22 cellular contexts compared by ENCODE assay signal in genomic region chr14:63941023-63941422, GRCh38.
DNase-seq lines count a peak whose midpoint lies in the region; ATAC-seq, FAIRE-seq and TF ChIP-seq lines count a peak whose summit lies in the region.
"Had no signal": no experiment of that assay in that cellular context is flagged by ENCODE, and none has a peak within 500 bp of the region (broad histone marks: within the 10 kb centered on the region; RNA-seq: fewer than 3 reads in every experiment).

No MANE protein-coding gene starts in this region.

- H3K4me1 Mint-ChIP-seq in CD4-positive, alpha-beta T cell (ENCODE audit: low read depth): peaks cover 27% of the 10 kb centered on the region
- H3K4me1 Mint-ChIP-seq in T-cell (peaks cover 26 to 33% (median 27%) of the 10 kb centered on the region in 3 donors), CD14-positive monocyte (no peaks in the 10 kb centered on the region)
- no peaks in the 10 kb centered on the region for H3K4me1 Mint-ChIP-seq in central memory CD8-positive, alpha-beta T cell
- H3K4me1 Mint-ChIP-seq: memory B cell had no signal

- H3K4me3 Mint-ChIP-seq in CD4-positive, alpha-beta T cell: no peak overlapping the region
- H3K4me3 Mint-ChIP-seq in T-cell (peak overlapping the region in 1 of 3 donors; percentile 11), CD14-positive monocyte (no peak overlapping the region)
- H3K4me3 Mint-ChIP-seq in central memory CD8-positive, alpha-beta T cell: no peak overlapping the region
- H3K4me3 Mint-ChIP-seq: memory B cell; stimulated activated naive B cell treated with anti-CD40 and anti-IgM and Interleukin-4, amounts not matched to agents 10 μg/mL and 1 μg/mL and 100 μg/mL, for 72 hours had no signal

- CTCF ChIA-PET in CD4-positive, alpha-beta T cell (lab: Charles Lee): interaction anchor here (1.5 kb wide), 1 partner anchor 10 kb away, joined by 4 read pairs; no protein-coding TSS in a partner anchor
- CTCF ChIA-PET in T-cell (lab: Charles Lee): interaction anchor here in 1 of 2 donors (0.6 kb wide), 1 partner anchor 10 kb away, joined by 3 read pairs; no protein-coding TSS in a partner anchor

- POLR2A ChIA-PET in CD4-positive, alpha-beta T cell (lab: Charles Lee): interaction anchor here (0.9 to 2.6 kb wide), 3 partner anchors 72 to 88 kb away, joined by 5 to 12 read pairs (median 7); partner anchors contain the start of gene SYNE2
- POLR2A ChIA-PET in T-cell (lab: Charles Lee): interaction anchor here (0.6 to 1.1 kb wide), 3 partner anchors 10 to 543 kb away, joined by 3 to 4 read pairs (median 4); no protein-coding TSS in a partner anchor

- peak overlapping the region; percentile 5 for H3K27ac ChIP-seq in CD4-positive, alpha-beta T cell (ENCODE audit: low read depth, low read length)
- H3K27ac ChIP-seq: cardiac muscle cell, thoracic aorta had no signal

- peak; percentile 55 for FAIRE-seq in D721Med (lab: Jason Lieb, UNC)
- FAIRE-seq: endothelial cell of umbilical vein, GM12892 had no signal

- peak overlapping the region; percentile 86 for H3K27ac Mint-ChIP-seq in CD4-positive, alpha-beta T cell
- peak overlapping the region; percentile 69 to 92 for H3K27ac Mint-ChIP-seq in T-cell
- H3K27ac Mint-ChIP-seq in central memory CD8-positive, alpha-beta T cell (ENCODE audit: low read depth): peak overlapping the region; percentile 26
- H3K27ac Mint-ChIP-seq in CD14-positive monocyte: no peak overlapping the region
- H3K27ac Mint-ChIP-seq: memory B cell; stimulated activated naive B cell treated with anti-CD40 and anti-IgM and Interleukin-4, amounts not matched to agents 10 μg/mL and 1 μg/mL and 100 μg/mL, for 72 hours had no signal

- H3K9me3 Mint-ChIP-seq in CD4-positive, alpha-beta T cell: no peaks in the 10 kb centered on the region
- H3K9me3 Mint-ChIP-seq in T-cell (no peaks in the 10 kb centered on the region), CD14-positive monocyte (peaks cover 0 to 3% (median 0%) of the 10 kb centered on the region in 7 donors)
- H3K9me3 Mint-ChIP-seq in central memory CD8-positive, alpha-beta T cell: no peaks in the 10 kb centered on the region
- H3K9me3 Mint-ChIP-seq: activated T-helper 2 cell treated with anti-CD3 and anti-CD28 coated beads, Interferon-gamma antibody, Interleukin-2, Interleukin-4, amounts not matched to agents 10 μg/mL and 5 μg/mL and 100 μg/mL, durations not matched to agents 14 hours and 24 hours and 36 hours; memory B cell; stimulated activated naive B cell treated with anti-CD40 and anti-IgM and Interleukin-4, amounts not matched to agents 10 μg/mL and 1 μg/mL and 100 μg/mL, for 72 hours had no signal

- H3K27me3 Mint-ChIP-seq in CD4-positive, alpha-beta T cell: no peaks in the 10 kb centered on the region
- H3K27me3 Mint-ChIP-seq in T-cell (no peaks in the 10 kb centered on the region), CD14-positive monocyte (ENCODE audit: low read depth in 3 of 3) (peaks cover 0 to 5% (median 2%) of the 10 kb centered on the region in 3 donors)
- H3K27me3 Mint-ChIP-seq in central memory CD8-positive, alpha-beta T cell: no peaks in the 10 kb centered on the region
- H3K27me3 Mint-ChIP-seq: memory B cell; stimulated activated naive B cell treated with anti-CD40 and anti-IgM and Interleukin-4, amounts not matched to agents 10 μg/mL and 1 μg/mL and 100 μg/mL, for 72 hours had no signal

- H3K9me3 ChIP-seq in CD4-positive, alpha-beta T cell (ENCODE audit: control insufficient read depth, low read length): no peaks in the 10 kb centered on the region
- H3K9me3 ChIP-seq: thoracic aorta had no signal

- DNase-seq in CD4-positive, alpha-beta T cell: no peak
- DNase-seq in D721Med (ENCODE audit: insufficient read length, low spot score) (no peak), T-cell (no peak), AG08396 (ENCODE audit: low spot score) (no peak), CD14-positive monocyte (ENCODE audit: low spot score) (no peak), NCI-H1694 treated with DMSO at 0.1 percent for 48 hours (lab: John Stamatoyannopoulos, UW) (no peak)
- no peak for DNase-seq in central memory CD8-positive, alpha-beta T cell (ENCODE audit: low spot score in 2 of 2)
- DNase-seq: dermis blood vessel endothelial cell; DMS79 treated with DMSO at 0.1 percent for 48 hours; head of caudate nucleus; KBM-7; NCI-H187; NK-92 treated with Interleukin-12 subunit alpha and Interleukin-12 subunit beta, amount 100 ng/mL, for 24 hours; retina; RPMI8226; stimulated activated naive B cell treated with anti-CD40 and anti-IgM and Interleukin-4, amounts not matched to agents 10 μg/mL and 1 μg/mL and 100 μg/mL, for 72 hours had no signal

- no peak for TF ChIP-seq CTCF in CD4-positive, alpha-beta T cell (IDR thresholded peaks at IDR 0.05)
- TF ChIP-seq CTCF in D721Med (IDR thresholded peaks at IDR 0.05; ENCODE audit: insufficient read depth, missing control alignments) (no peak), CD14-positive monocyte (IDR thresholded peaks at IDR 0.05) (no peak)

- no peak for ATAC-seq in CD4-positive, alpha-beta T cell (ENCODE audit: poor library complexity)
- ATAC-seq in T-cell (replicated peaks in 1 of 4): no peak
- ATAC-seq in central memory CD8-positive, alpha-beta T cell (replicated peaks; ENCODE audit: extremely low read depth, poor library complexity, severe bottlenecking): no peak
- ATAC-seq: stimulated activated naive B cell treated with anti-CD40 and anti-IgM and Interleukin-4, amounts not matched to agents 10 μg/mL and 1 μg/mL and 100 μg/mL, for 72 hours had no signal

- intact Hi-C loops in CD4-positive, alpha-beta T cell (cut with DNase I, micrococcal nuclease): loop anchor here in 1 of 2 experiments (2.0 kb wide), 1 partner anchor 24 kb away; no protein-coding TSS in a partner anchor
- intact Hi-C loops in CD14-positive monocyte (cut with micrococcal nuclease): no loop called here

- no peaks in the 10 kb centered on the region for H3K27me3 ChIP-seq in CD4-positive, alpha-beta T cell (ENCODE audit: control insufficient read depth, insufficient read depth, low read length)
- H3K27me3 ChIP-seq: cardiac muscle cell had no signal

- H3K36me3 Mint-ChIP-seq in CD4-positive, alpha-beta T cell (ENCODE audit: low read depth): peaks cover 35% of the 10 kb centered on the region
- H3K36me3 Mint-ChIP-seq in T-cell (peaks cover 28% of the 10 kb centered on the region), CD14-positive monocyte (no peaks in the 10 kb centered on the region)
- H3K36me3 Mint-ChIP-seq in central memory CD8-positive, alpha-beta T cell (ENCODE audit: insufficient read depth): peaks cover 26% of the 10 kb centered on the region
- H3K36me3 Mint-ChIP-seq: stimulated activated naive B cell treated with anti-CD40 and anti-IgM and Interleukin-4, amounts not matched to agents 10 μg/mL and 1 μg/mL and 100 μg/mL, for 72 hours had no signal

Comparison
In these comparisons a context has a peak if more than half of its experiments do, and no peak if none do; other contexts are left out.
1. H3K27ac Mint-ChIP-seq: peak in CD4-positive, alpha-beta T cell (single experiment), T-cell (2 of 2) and central memory CD8-positive, alpha-beta T cell (single experiment); none in CD14-positive monocyte (0 of 7).